In the genomic region with DNA sequence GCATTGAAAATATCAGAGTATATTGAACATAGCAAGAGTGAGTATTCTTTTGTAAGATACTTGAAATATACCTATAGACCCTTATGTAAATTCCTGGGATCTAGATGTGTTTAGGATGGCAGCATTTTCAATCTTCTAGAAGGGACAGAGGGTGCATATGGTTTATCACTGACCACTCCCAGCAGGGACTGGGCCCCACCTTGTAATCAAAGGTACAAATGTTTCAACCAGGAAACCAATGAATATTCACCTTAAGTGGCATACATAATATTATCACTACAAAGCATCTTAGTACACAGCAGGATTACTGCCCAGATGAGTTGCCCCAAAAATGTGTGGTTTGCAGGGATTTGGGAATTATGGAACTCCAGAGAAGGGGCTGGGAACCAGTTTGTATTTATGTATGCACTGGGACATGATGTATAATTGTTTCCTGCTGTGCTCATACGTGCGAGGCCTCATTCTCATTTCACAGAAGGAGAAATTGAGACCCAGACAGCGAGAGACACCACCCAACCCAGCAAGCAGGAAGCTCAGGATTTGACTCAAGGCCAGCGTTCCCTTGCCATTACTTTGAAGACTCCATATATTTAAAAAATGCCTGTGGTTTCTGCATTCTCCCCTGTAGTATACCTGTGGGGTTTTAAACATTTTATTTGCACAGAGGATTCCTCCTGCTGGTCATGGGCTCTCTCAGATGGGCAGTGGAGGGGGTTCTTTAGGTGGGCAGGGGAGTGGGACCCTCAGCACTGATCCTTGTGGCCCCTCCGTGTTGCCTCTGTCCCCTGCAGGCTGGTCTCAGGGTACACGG, we compare ENCODE assay signal across 13 cellular contexts. TPM values are rescaled to one million over a fixed set of nuclear protein-coding genes. Genes with fewer than 3 reads are reported as not detected.
DNase-seq lines count a peak whose midpoint lies in the region; ATAC-seq and TF ChIP-seq lines count a peak whose summit lies in the region.
"Had no signal": no experiment of that assay in that cellular context is flagged by ENCODE, and none has a peak within 500 bp of the region (broad histone marks: within the 10 kb centered on the region; RNA-seq: fewer than 3 reads in every experiment).

No MANE protein-coding gene starts in this region.

- H3K79me2 ChIP-seq in hepatocyte, result no peaks in the 10 kb centered on the region

- no peak for TF ChIP-seq POLR2A in sigmoid colon (IDR thresholded peaks at IDR 0.05)

- H3K9me3 ChIP-seq in BLaER1, result no peaks in the 10 kb centered on the region
- no peaks in the 10 kb centered on the region for H3K9me3 ChIP-seq in hepatocyte (ENCODE audit: low read depth)
- no peaks in the 10 kb centered on the region for H3K9me3 ChIP-seq in sigmoid colon
- H3K9me3 ChIP-seq: lower lobe of right lung, Peyer's patch had no signal

- no peak for TF ChIP-seq EP300 in sigmoid colon (IDR thresholded peaks at IDR 0.05)

- peaks cover 54% of the 10 kb centered on the region for H3K4me1 ChIP-seq in BLaER1
- H3K4me1 ChIP-seq in hepatocyte (ENCODE audit: insufficient read depth), result peaks cover 24% of the 10 kb centered on the region
- peaks cover 0 to 24% (median 4%) of the 10 kb centered on the region in 4 donors for H3K4me1 ChIP-seq in sigmoid colon

- ATAC-seq in GM19397 (IDR thresholded peaks at IDR 0.05; ENCODE audit: unreplicated experiment) (no peak), HG03565 (IDR thresholded peaks at IDR 0.05; ENCODE audit: unreplicated experiment) (no peak)

- no peak overlapping the region for H3K9ac ChIP-seq in BLaER1

- no peaks in the 10 kb centered on the region for H3K36me3 ChIP-seq in BLaER1
- no peaks in the 10 kb centered on the region for H3K36me3 ChIP-seq in hepatocyte (replicated peaks; ENCODE audit: insufficient read depth, low read depth)
- H3K36me3 ChIP-seq in sigmoid colon, result no peaks in the 10 kb centered on the region
- H3K36me3 ChIP-seq: Peyer's patch had no signal

- WGBS in hepatocyte (ENCODE audit: low lambda C conversion rate, missing lambda C conversion rate), result 37% methylated on average over 6 of the region's 6 CpGs
- WGBS in sigmoid colon, 2 donors, result 52 to 56% methylated on average over 6 of the region's 6 CpGs

- H3K27ac ChIP-seq in BLaER1, result peak overlapping the region; percentile 51; the same call in 1 of the 2 replicates
- peak overlapping the region; percentile 80 for H3K27ac ChIP-seq in hepatocyte
- peak overlapping the region; percentile 1 to 52 (median 32) for H3K27ac ChIP-seq in sigmoid colon

- H3K4me3 ChIP-seq in BLaER1 (no peak overlapping the region), hepatocyte (no peak overlapping the region), sigmoid colon (no peak overlapping the region)
- H3K4me3 ChIP-seq: lower lobe of right lung, Peyer's patch had no signal

- H4K20me1 ChIP-seq in BLaER1 (no peaks in the 10 kb centered on the region), hepatocyte (ENCODE audit: insufficient read depth, poor library complexity, severe bottlenecking) (no peaks in the 10 kb centered on the region)

- TF ChIP-seq CTCF in hepatocyte (IDR thresholded peaks at IDR 0.05; ENCODE audit: poor library complexity) (no peak), sigmoid colon (IDR thresholded peaks at IDR 0.05) (no peak)

- H3K9me2 ChIP-seq in hepatocyte (replicated peaks; ENCODE audit: insufficient read depth), result no peaks in the 10 kb centered on the region

- no peak overlapping the region for H2AFZ ChIP-seq in hepatocyte

- H3K27me3 ChIP-seq in BLaER1 (no peaks in the 10 kb centered on the region), hepatocyte (no peaks in the 10 kb centered on the region), sigmoid colon (no peaks in the 10 kb centered on the region)
- H3K27me3 ChIP-seq: Peyer's patch had no signal

- peak; percentile 75 for DNase-seq in NCI-H69 (lab: John Stamatoyannopoulos, UW)
- DNase-seq in hepatocyte (ENCODE audit: low spot score), result no peak
- no peak for DNase-seq in sigmoid colon
- no peak for DNase-seq in stimulated activated CD4-positive, alpha-beta T cell treated with anti-CD3 and anti-CD28 coated beads, Interleukin-1b, Interleukin-23, amount 100 ng/mL, for 48 hours
- DNase-seq in mucosa of gallbladder (ENCODE audit: low spot score), result no peak
- DNase-seq: lower lobe of right lung, NCI-H1930, NCI-H524 treated with DMSO at 0.1 percent for 48 hours had no signal

- peak overlapping the region; percentile 87 for H3K4me2 ChIP-seq in BLaER1
- peak overlapping the region; percentile 62 for H3K4me2 ChIP-seq in hepatocyte

- intact Hi-C loops in sigmoid colon (cut with DNase I), result loop anchor here (5.0 kb wide), 1 partner anchor 41 kb away; a partner anchor contains a TSS

RNA-seq across cellular contexts. Expression of a gene that starts 5.2 kb away (rescaled TPM):
- total RNA-seq in hepatocyte, result 1.0 and 2.8 TPM in 2 replicates
- polyA plus RNA-seq in hepatocyte, result 0.97 and 1.5 TPM in 2 replicates
- 10 to 100 TPM in 1 of 4 donors, 1 to 10 TPM in 3; 1.2 to 14.0 (median 5.4) TPM for total RNA-seq in sigmoid colon
- polyA plus RNA-seq in sigmoid colon, result 1 to 10 TPM; 3.2 to 9.3 (median 4.8) TPM
- total RNA-seq in mucosa of gallbladder, result 3.4 TPM
- total RNA-seq: HT1080 had no signal

RNA-seq across cellular contexts. Expression of a gene that starts 35.9 kb away (rescaled TPM):
- total RNA-seq in hepatocyte (1.3 and 2.7 TPM in 2 replicates), sigmoid colon (10 to 100 TPM; 20.2 to 48.9 (median 31.2) TPM), mucosa of gallbladder (20.9 TPM)
- polyA plus RNA-seq in hepatocyte (0.79 and 2.1 TPM in 2 replicates), sigmoid colon (10 to 100 TPM in 2 of 3 donors, 1 to 10 TPM in 1; 7.4 to 36.9 (median 22.2) TPM)

RNA-seq across cellular contexts. Expression of a gene that starts 42.9 kb away (rescaled TPM):
- total RNA-seq in hepatocyte, result 32.3 and 34.8 TPM in 2 replicates
- 19.5 and 23.9 TPM in 2 replicates for polyA plus RNA-seq in hepatocyte
- total RNA-seq in sigmoid colon, result 10 to 100 TPM; 26.8 to 59.5 (median 29.4) TPM
- polyA plus RNA-seq in sigmoid colon, result 10 to 100 TPM; 18.6 to 45.1 (median 24.3) TPM
- total RNA-seq in mucosa of gallbladder, result 58.2 TPM

RNA-seq across cellular contexts. Expression of a gene that starts 56.5 kb away (rescaled TPM):
- total RNA-seq in hepatocyte (6.2 and 7.3 TPM in 2 replicates), sigmoid colon (10 to 100 TPM; 15.0 to 36.0 (median 20.3) TPM), mucosa of gallbladder (145 TPM)
- polyA plus RNA-seq in hepatocyte (6.4 and 6.8 TPM in 2 replicates), sigmoid colon (10 to 100 TPM in 2 of 3 donors, 1 to 10 TPM in 1; 6.6 to 64.0 (median 11.3) TPM)
